Comparison of ENCODE assay signal across 1 cellular context in genomic region chr4:153344131-153345010, GRCh38.
TF ChIP-seq lines count a peak whose summit lies in the region.

A gene with protein sequence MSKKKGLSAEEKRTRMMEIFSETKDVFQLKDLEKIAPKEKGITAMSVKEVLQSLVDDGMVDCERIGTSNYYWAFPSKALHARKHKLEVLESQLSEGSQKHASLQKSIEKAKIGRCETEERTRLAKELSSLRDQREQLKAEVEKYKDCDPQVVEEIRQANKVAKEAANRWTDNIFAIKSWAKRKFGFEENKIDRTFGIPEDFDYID (plus strand): TSS chr4:153344688. CDS start chr4:153344738, 50 bp downstream.

TF ChIP-seq in SK-N-SH, 30 proteins besides CTCF, POLR2A, EP300 and RAD21 (continued from another document):
- TF ChIP-seq, protein P1, sequence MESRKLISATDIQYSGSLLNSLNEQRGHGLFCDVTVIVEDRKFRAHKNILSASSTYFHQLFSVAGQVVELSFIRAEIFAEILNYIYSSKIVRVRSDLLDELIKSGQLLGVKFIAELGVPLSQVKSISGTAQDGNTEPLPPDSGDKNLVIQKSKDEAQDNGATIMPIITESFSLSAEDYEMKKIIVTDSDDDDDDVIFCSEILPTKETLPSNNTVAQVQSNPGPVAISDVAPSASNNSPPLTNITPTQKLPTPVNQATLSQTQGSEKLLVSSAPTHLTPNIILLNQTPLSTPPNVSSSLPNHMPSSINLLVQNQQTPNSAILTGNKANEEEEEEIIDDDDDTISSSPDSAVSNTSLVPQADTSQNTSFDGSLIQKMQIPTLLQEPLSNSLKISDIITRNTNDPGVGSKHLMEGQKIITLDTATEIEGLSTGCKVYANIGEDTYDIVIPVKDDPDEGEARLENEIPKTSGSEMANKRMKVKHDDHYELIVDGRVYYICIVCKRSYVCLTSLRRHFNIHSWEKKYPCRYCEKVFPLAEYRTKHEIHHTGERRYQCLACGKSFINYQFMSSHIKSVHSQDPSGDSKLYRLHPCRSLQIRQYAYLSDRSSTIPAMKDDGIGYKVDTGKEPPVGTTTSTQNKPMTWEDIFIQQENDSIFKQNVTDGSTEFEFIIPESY (IDR thresholded peaks at IDR 0.05; ENCODE audit: borderline replicate concordance, low read depth), result no peak
- no peak for TF ChIP-seq RXRA (IDR thresholded peaks at IDR 0.05; ENCODE audit: borderline replicate concordance, low read depth)
- TF ChIP-seq SMC3 (IDR thresholded peaks at IDR 0.05; ENCODE audit: low read depth, low read length), result peak; percentile 78
- no peak for TF ChIP-seq EZH2phosphoT487 (IDR thresholded peaks at IDR 0.05; ENCODE audit: borderline replicate concordance, low read depth)
- peak; percentile 75; the same call in 1 of the 2 replicates for TF ChIP-seq MXI1 (IDR thresholded peaks at IDR 0.05; ENCODE audit: low read depth, low read length)
- no peak for TF ChIP-seq MEF2A (IDR thresholded peaks at IDR 0.05; ENCODE audit: borderline replicate concordance, low read depth)
- TF ChIP-seq TCF12 (IDR thresholded peaks at IDR 0.05), result no peak
- peak; percentile 39; the same call in 1 of the 2 replicates for TF ChIP-seq TAF1 (IDR thresholded peaks at IDR 0.05; ENCODE audit: borderline replicate concordance, low read depth, low read length)
- no peak; the same call in 1 of the 2 replicates for TF ChIP-seq GABPA (IDR thresholded peaks at IDR 0.05; ENCODE audit: low read depth)
- TF ChIP-seq IRF3 (IDR thresholded peaks at IDR 0.05; ENCODE audit: low read depth, low read length), result no peak
- 0 out of 2 replicates have a peak, but pooled peaks have one; percentile 24 for TF ChIP-seq ELF1 (IDR thresholded peaks at IDR 0.05)
- TF ChIP-seq, protein P2, sequence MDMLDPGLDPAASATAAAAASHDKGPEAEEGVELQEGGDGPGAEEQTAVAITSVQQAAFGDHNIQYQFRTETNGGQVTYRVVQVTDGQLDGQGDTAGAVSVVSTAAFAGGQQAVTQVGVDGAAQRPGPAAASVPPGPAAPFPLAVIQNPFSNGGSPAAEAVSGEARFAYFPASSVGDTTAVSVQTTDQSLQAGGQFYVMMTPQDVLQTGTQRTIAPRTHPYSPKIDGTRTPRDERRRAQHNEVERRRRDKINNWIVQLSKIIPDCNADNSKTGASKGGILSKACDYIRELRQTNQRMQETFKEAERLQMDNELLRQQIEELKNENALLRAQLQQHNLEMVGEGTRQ (IDR thresholded peaks at IDR 0.05; ENCODE audit: borderline replicate concordance, low read depth, low read length), result no peak
- TF ChIP-seq RFX5 (IDR thresholded peaks at IDR 0.05; ENCODE audit: low read length), result no peak
- TF ChIP-seq NRF1 (IDR thresholded peaks at IDR 0.05; ENCODE audit: low read depth, low read length), result no peak
- TF ChIP-seq PBX3 (IDR thresholded peaks at IDR 0.05), result no peak
- peak; percentile 60; the same call in 1 of the 2 replicates for TF ChIP-seq YY1 (IDR thresholded peaks at IDR 0.05; ENCODE audit: low read depth)
- TF ChIP-seq MAX (IDR thresholded peaks at IDR 0.05; ENCODE audit: low read depth), result peak; percentile 71
- no peak for TF ChIP-seq JUND (IDR thresholded peaks at IDR 0.05)
- no peak for TF ChIP-seq FOSL2 (IDR thresholded peaks at IDR 0.05; ENCODE audit: borderline replicate concordance, low read depth)
- peak; percentile 61 for TF ChIP-seq CHD2 (IDR thresholded peaks at IDR 0.05; ENCODE audit: low read length, partially characterized antibody)
- TF ChIP-seq GATA2 (CRISPR knock-in tag; IDR thresholded peaks at IDR 0.05), result no peak
- peak; percentile 99 for TF ChIP-seq SIN3A (IDR thresholded peaks at IDR 0.05; ENCODE audit: borderline replicate concordance, low read depth, low read length)
- no peak for TF ChIP-seq TEAD4 (IDR thresholded peaks at IDR 0.05; ENCODE audit: borderline replicate concordance, insufficient read depth)
